In the genomic region with DNA sequence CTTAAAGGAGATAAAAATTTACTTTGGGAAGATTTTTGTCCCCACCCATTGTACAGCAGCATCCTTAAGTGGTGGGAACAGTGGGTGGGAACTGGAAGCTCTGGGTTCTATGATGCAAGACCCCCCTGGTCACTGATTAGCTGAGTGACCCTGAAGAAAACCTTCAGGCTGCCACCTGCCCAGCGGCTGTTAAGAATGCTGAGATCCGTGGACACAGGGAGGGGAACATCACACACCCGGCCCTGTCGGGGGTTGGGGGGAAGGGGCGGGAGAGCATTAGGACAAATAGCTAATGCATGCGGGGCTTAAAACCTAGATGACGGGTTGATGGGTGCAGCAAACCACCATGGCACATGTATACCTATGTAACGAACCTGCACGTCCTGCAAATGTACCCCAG, we compare ENCODE assay signal across 19 cellular contexts. TPM values are rescaled to one million over a fixed set of nuclear protein-coding genes. Genes with fewer than 3 reads are reported as not detected.
DNase-seq lines count a peak whose midpoint lies in the region; ATAC-seq and TF ChIP-seq lines count a peak whose summit lies in the region.
"Had no signal": no experiment of that assay in that cellular context is flagged by ENCODE, and none has a peak within 500 bp of the region (broad histone marks: within the 10 kb centered on the region; RNA-seq: fewer than 3 reads in every experiment).

No MANE protein-coding gene starts in this region.

- H3K27ac ChIP-seq in mesendoderm (ENCODE audit: low read depth, low read length), result no peak overlapping the region
- no peak overlapping the region for H3K27ac ChIP-seq in tibial artery
- H3K27ac ChIP-seq: breast epithelium, testis had no signal

- no peak overlapping the region for H4K5ac ChIP-seq in mesendoderm (ENCODE audit: low read length)

- peak overlapping the region; percentile 89 to 97 for H3K27ac Mint-ChIP-seq in activated naive CD4-positive, alpha-beta T cell treated with anti-CD3 and anti-CD28 coated beads, Interleukin-2, amount 50 U/mL, for 72 hours
- no peak overlapping the region for H3K27ac Mint-ChIP-seq in activated naive CD4-positive, alpha-beta T cell treated with anti-CD3 and anti-CD28 coated beads, Interleukin-2, amount 10 ng/mL, durations not matched to agents 7 days and 5 days
- H3K27ac Mint-ChIP-seq in activated T-helper 17 cell treated with anti-CD3 and anti-CD28 coated beads, Interleukin-2, amount 50 U/mL, for 72 hours, result peak overlapping the region; percentile 99
- H3K27ac Mint-ChIP-seq: dendritic cell treated with granulocyte-macrophage colony-stimulating factor and Interleukin-4, amounts not matched to agents 40 ng/mL and 50 ng/mL, for 4 days; mesothelial cell of epicardium had no signal

- H2BK5ac ChIP-seq in mesendoderm (ENCODE audit: low read length), result no peak overlapping the region

- H2BK120ac ChIP-seq in mesendoderm (ENCODE audit: low read depth, low read length), result no peak overlapping the region

- peaks cover 0 to 12% (median 6%) of the 10 kb centered on the region in 3 donors for H3K9me3 ChIP-seq in tibial artery
- H3K9me3 ChIP-seq: testis had no signal

- no CpG with 5 or more reads among the region's 9 CpGs for WGBS in mesendoderm (ENCODE audit: extremely low coverage, insufficient coverage, low lambda C conversion rate)

- no peak for TF ChIP-seq CTCF in tibial artery (IDR thresholded peaks at IDR 0.05)

- H3K9me3 Mint-ChIP-seq in activated naive CD4-positive, alpha-beta T cell treated with anti-CD3 and anti-CD28 coated beads, Interleukin-2, amount 50 U/mL, for 72 hours, result peaks cover 8 to 10% of the 10 kb centered on the region in 2 donors
- peaks cover 22% of the 10 kb centered on the region for H3K9me3 Mint-ChIP-seq in activated naive CD4-positive, alpha-beta T cell treated with anti-CD3 and anti-CD28 coated beads, Interleukin-2, amount 10 ng/mL, durations not matched to agents 7 days and 5 days
- no peaks in the 10 kb centered on the region for H3K9me3 Mint-ChIP-seq in activated T-helper 17 cell treated with anti-CD3 and anti-CD28 coated beads, Interleukin-2, amount 50 U/mL, for 72 hours

- ATAC-seq in activated naive CD4-positive, alpha-beta T cell treated with anti-CD3 and anti-CD28 coated beads, Interleukin-2, amount 50 U/mL, for 72 hours, result no peak
- no peak for ATAC-seq in activated T-helper 17 cell treated with anti-CD3 and anti-CD28 coated beads, Interleukin-2, amount 50 U/mL, for 72 hours (replicated peaks)

- no peak for DNase-seq in activated naive CD4-positive, alpha-beta T cell treated with anti-CD3 and anti-CD28 coated beads, Interleukin-2, amount 50 U/mL, for 72 hours (ENCODE audit: low spot score in 2 of 2)
- no peak for DNase-seq in activated naive CD4-positive, alpha-beta T cell treated with anti-CD3 and anti-CD28 coated beads, Interleukin-2, amount 10 ng/mL, durations not matched to agents 7 days and 5 days
- peak; percentile 16 for DNase-seq in mesendoderm
- DNase-seq in activated CD4-positive, CD25-positive, alpha-beta regulatory T cell treated with anti-CD3 and anti-CD28 coated beads, Interleukin-2, amount 50 U/mL, for 72 hours, result no peak
- no peak for DNase-seq in posterior vena cava (ENCODE audit: low spot score)
- DNase-seq in stimulated activated CD4-positive, alpha-beta T cell treated with anti-CD3 and anti-CD28 coated beads, Interleukin-4, amount 100 ng/mL, for 1 hour, result no peak
- DNase-seq in tibial artery, result no peak
- DNase-seq: activated CD4-positive, alpha-beta T cell treated with anti-CD3 and anti-CD28 coated beads for 4 hours; COR-L47; foreskin melanocyte; NCI-H2029; NCI-H446 treated with DMSO at 0.1 percent for 48 hours; RPMI8226; testis had no signal

- H3K4me3 ChIP-seq in mesendoderm (ENCODE audit: low read length) (no peak overlapping the region), tibial artery (no peak overlapping the region)
- H3K4me3 ChIP-seq: breast epithelium, testis had no signal

- no peak overlapping the region for H3K23ac ChIP-seq in mesendoderm (ENCODE audit: low read length)

- H3K4me1 ChIP-seq in mesendoderm (ENCODE audit: control insufficient read depth, low read depth, low read length), result peaks cover 2% of the 10 kb centered on the region
- H3K4me1 ChIP-seq in tibial artery, result peaks cover 0 to 16% (median 0%) of the 10 kb centered on the region in 4 donors
- H3K4me1 ChIP-seq: breast epithelium, testis had no signal

- H3K27me3 Mint-ChIP-seq in activated naive CD4-positive, alpha-beta T cell treated with anti-CD3 and anti-CD28 coated beads, Interleukin-2, amount 10 ng/mL, durations not matched to agents 7 days and 5 days, result no peaks in the 10 kb centered on the region
- H3K27me3 Mint-ChIP-seq in activated T-helper 17 cell treated with anti-CD3 and anti-CD28 coated beads, Interleukin-2, amount 50 U/mL, for 72 hours, result no peaks in the 10 kb centered on the region

- peaks cover 25 to 79% of the 10 kb centered on the region in 2 donors for H3K36me3 Mint-ChIP-seq in activated naive CD4-positive, alpha-beta T cell treated with anti-CD3 and anti-CD28 coated beads, Interleukin-2, amount 50 U/mL, for 72 hours
- peaks cover 68% of the 10 kb centered on the region for H3K36me3 Mint-ChIP-seq in activated naive CD4-positive, alpha-beta T cell treated with anti-CD3 and anti-CD28 coated beads, Interleukin-2, amount 10 ng/mL, durations not matched to agents 7 days and 5 days
- H3K36me3 Mint-ChIP-seq in activated T-helper 17 cell treated with anti-CD3 and anti-CD28 coated beads, Interleukin-2, amount 50 U/mL, for 72 hours (ENCODE audit: low read depth), result peaks cover 93% of the 10 kb centered on the region

- H3K4me2 ChIP-seq in mesendoderm (ENCODE audit: low read length), result no peak overlapping the region

- H3K36me3 ChIP-seq in mesendoderm (ENCODE audit: control insufficient read depth, insufficient read depth, low read length), result no peaks in the 10 kb centered on the region
- no peaks in the 10 kb centered on the region for H3K36me3 ChIP-seq in tibial artery
- H3K36me3 ChIP-seq: breast epithelium had no signal

- peaks cover 2% of the 10 kb centered on the region for H3K79me1 ChIP-seq in mesendoderm (ENCODE audit: low read length)

- CTCF ChIA-PET in activated naive CD4-positive, alpha-beta T cell treated with anti-CD3 and anti-CD28 coated beads, Interleukin-2, amount 10 ng/mL, durations not matched to agents 7 days and 5 days (lab: Charles Lee), result no interaction called here

- no peak overlapping the region for H3K4me3 Mint-ChIP-seq in activated naive CD4-positive, alpha-beta T cell treated with anti-CD3 and anti-CD28 coated beads, Interleukin-2, amount 10 ng/mL, durations not matched to agents 7 days and 5 days
- H3K4me3 Mint-ChIP-seq in activated T-helper 17 cell treated with anti-CD3 and anti-CD28 coated beads, Interleukin-2, amount 50 U/mL, for 72 hours, result peak overlapping the region; percentile 77
- H3K4me3 Mint-ChIP-seq: dendritic cell treated with granulocyte-macrophage colony-stimulating factor and Interleukin-4, amounts not matched to agents 40 ng/mL and 50 ng/mL, for 4 days; mesothelial cell of epicardium had no signal

- H3K27me3 ChIP-seq in mesendoderm (ENCODE audit: insufficient read depth, low read length, poor library complexity) (no peaks in the 10 kb centered on the region), tibial artery (no peaks in the 10 kb centered on the region)
- H3K27me3 ChIP-seq: breast epithelium, testis had no signal

- no peak overlapping the region for H3K18ac ChIP-seq in mesendoderm (ENCODE audit: low read length)

- peaks cover 34% of the 10 kb centered on the region for H3K4me1 Mint-ChIP-seq in activated naive CD4-positive, alpha-beta T cell treated with anti-CD3 and anti-CD28 coated beads, Interleukin-2, amount 10 ng/mL, durations not matched to agents 7 days and 5 days
- H3K4me1 Mint-ChIP-seq in activated T-helper 17 cell treated with anti-CD3 and anti-CD28 coated beads, Interleukin-2, amount 50 U/mL, for 72 hours, result peaks cover 52% of the 10 kb centered on the region

- no peak overlapping the region for H3K56ac ChIP-seq in mesendoderm (ENCODE audit: low read length)

- H2AK5ac ChIP-seq in mesendoderm (ENCODE audit: low read length), result no peak overlapping the region

- H2BK15ac ChIP-seq in mesendoderm (replicated peaks; ENCODE audit: low read depth), result no peak overlapping the region

- H3K9ac ChIP-seq in mesendoderm (ENCODE audit: low read length), result no peak overlapping the region

- no peaks in the 10 kb centered on the region for H3K79me2 ChIP-seq in mesendoderm (ENCODE audit: control insufficient read depth, insufficient read depth, low read length)

- H4K8ac ChIP-seq in mesendoderm (ENCODE audit: low read depth, low read length), result no peak overlapping the region

- intact Hi-C loops in posterior vena cava (cut with DNase I) (no loop called here), tibial artery (cut with DNase I; ENCODE audit: low total_unique reads) (no loop called here)

- no peak overlapping the region for H3K4ac ChIP-seq in mesendoderm (ENCODE audit: low read depth, low read length)

RNA-seq across cellular contexts. Expression of a gene that starts 14.5 kb away (rescaled TPM):
- 100 to 1,000 TPM in 1 of 2 donors, 10 to 100 TPM in 1; 83.3 to 131 TPM for total RNA-seq in activated naive CD4-positive, alpha-beta T cell treated with anti-CD3 and anti-CD28 coated beads, Interleukin-2, amount 50 U/mL, for 72 hours
- total RNA-seq in activated T-helper 17 cell treated with anti-CD3 and anti-CD28 coated beads, Interleukin-2, amount 50 U/mL, for 72 hours, result 100 to 1,000 TPM in 1 of 2 donors, 10 to 100 TPM in 1; 98.7 to 112 TPM
- polyA plus RNA-seq in mesendoderm (2013, experiment 1 of 2), result 22.1 TPM
- polyA plus RNA-seq in mesendoderm (2013, experiment 2 of 2), result 23.6 TPM
- total RNA-seq in posterior vena cava, result 1 to 10 TPM in 1 of 2 donors, under 1 TPM in 1; 0.86 to 1.9 TPM
- total RNA-seq: HT-29 had no signal

Comparison
In these comparisons a context has a peak if more than half of its experiments do, and no peak if none do; other contexts are left out.
1. RNA of a gene that starts 14.5 kb away (total RNA-seq): 83.3 to 131 TPM in activated naive CD4-positive, alpha-beta T cell treated with anti-CD3 and anti-CD28 coated beads, Interleukin-2, amount 50 U/mL, for 72 hours and 98.7 to 112 TPM in activated T-helper 17 cell treated with anti-CD3 and anti-CD28 coated beads, Interleukin-2, amount 50 U/mL, for 72 hours; 0.86 to 1.9 TPM in posterior vena cava; every median in the first group is over 10 times any median in the second.